In the genomic region with DNA sequence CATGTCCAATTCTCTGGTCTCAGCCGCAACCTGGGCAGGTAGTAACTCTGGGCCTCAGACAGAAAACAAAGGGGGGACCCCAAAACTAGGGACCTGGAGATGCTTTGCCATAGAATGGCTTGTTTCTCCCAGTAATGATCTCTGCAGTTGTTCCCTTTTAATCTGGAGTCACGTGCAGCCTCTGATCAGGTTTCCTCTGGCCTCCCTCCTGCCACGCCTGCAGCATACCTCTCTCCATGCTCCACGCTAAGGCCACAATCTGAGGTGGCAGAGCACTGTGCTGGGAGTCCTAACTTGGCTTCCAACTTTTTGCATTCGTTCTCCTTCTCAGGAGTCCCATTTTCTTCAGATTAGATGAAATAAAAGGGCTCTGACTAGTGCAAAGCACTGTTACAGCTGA, we compare ENCODE assay signal across 8 cellular contexts. TPM values are rescaled to one million over a fixed set of nuclear protein-coding genes. Genes with fewer than 3 reads are reported as not detected.
DNase-seq lines count a peak whose midpoint lies in the region; ATAC-seq and TF ChIP-seq lines count a peak whose summit lies in the region.

No MANE protein-coding gene starts in this region.

- H4K20me1 ChIP-seq in hepatocyte (ENCODE audit: insufficient read depth, poor library complexity, severe bottlenecking) = peaks cover 62% of the 10 kb centered on the region

- peaks cover 50% of the 10 kb centered on the region for H3K36me3 Mint-ChIP-seq in activated T-helper 1 cell treated with anti-CD3 and anti-CD28 coated beads, Interleukin-12 subunit alpha, Interleukin-12 subunit beta, Interleukin-2, Interleukin-4 antibody, amounts not matched to agents 30 ng/mL and 10 ng/mL and 1 ng/mL, durations not matched to agents 14 hours and 24 hours and 36 hours (ENCODE audit: low read depth)

- WGBS in hepatocyte (ENCODE audit: low lambda C conversion rate, missing lambda C conversion rate) = 16% methylated on average over 5 of the region's 5 CpGs

- H3K79me2 ChIP-seq in hepatocyte = peaks cover 69% of the 10 kb centered on the region

- peaks cover 9% of the 10 kb centered on the region for H3K4me1 ChIP-seq in A673 (ENCODE audit: insufficient read depth, low read length, poor library complexity, severe bottlenecking)
- H3K4me1 ChIP-seq in hepatocyte (ENCODE audit: insufficient read depth) = peaks cover 23% of the 10 kb centered on the region
- peaks cover 29 to 36% (median 31%) of the 10 kb centered on the region in 3 donors for H3K4me1 ChIP-seq in skeletal muscle tissue (ENCODE audit: control insufficient read depth in 3 of 3, insufficient read depth in 3 of 3, low read length in 3 of 3)

- no peaks in the 10 kb centered on the region for H3K27me3 Mint-ChIP-seq in activated T-helper 1 cell treated with anti-CD3 and anti-CD28 coated beads, Interleukin-12 subunit alpha, Interleukin-12 subunit beta, Interleukin-2, Interleukin-4 antibody, amounts not matched to agents 30 ng/mL and 10 ng/mL and 1 ng/mL, durations not matched to agents 14 hours and 24 hours and 36 hours (ENCODE audit: insufficient read depth)

- H3K27ac Mint-ChIP-seq in activated T-helper 1 cell treated with anti-CD3 and anti-CD28 coated beads, Interleukin-12 subunit alpha, Interleukin-12 subunit beta, Interleukin-2, Interleukin-4 antibody, amounts not matched to agents 30 ng/mL and 10 ng/mL and 1 ng/mL, durations not matched to agents 14 hours and 24 hours and 36 hours = peak overlapping the region; percentile 85

- peaks cover 50% of the 10 kb centered on the region for H3K4me1 Mint-ChIP-seq in activated T-helper 1 cell treated with anti-CD3 and anti-CD28 coated beads, Interleukin-12 subunit alpha, Interleukin-12 subunit beta, Interleukin-2, Interleukin-4 antibody, amounts not matched to agents 30 ng/mL and 10 ng/mL and 1 ng/mL, durations not matched to agents 14 hours and 24 hours and 36 hours (ENCODE audit: low read depth)

- H3K9me2 ChIP-seq in hepatocyte (replicated peaks; ENCODE audit: insufficient read depth) = no peaks in the 10 kb centered on the region

- DNase-seq in A673 (ENCODE audit: low spot score) (no peak), HT-29 (ENCODE audit: low spot score) (peak; percentile 35), hepatocyte (ENCODE audit: low spot score) (peak; percentile 39), DMS153 (lab: John Stamatoyannopoulos, UW) (no peak)
- no peak for DNase-seq in activated T-helper 1 cell treated with anti-CD3 and anti-CD28 coated beads, Interleukin-12 subunit alpha, Interleukin-12 subunit beta, Interleukin-2, Interleukin-4 antibody, amounts not matched to agents 30 ng/mL and 10 ng/mL and 1 ng/mL, durations not matched to agents 14 hours and 24 hours and 36 hours (ENCODE audit: low spot score)

- H3K4me2 ChIP-seq in hepatocyte = peak overlapping the region; percentile 98

- POLR2A ChIA-PET in A673 (lab: Charles Lee; ENCODE audit: low non-redundant PET) = no interaction called here

- no peaks in the 10 kb centered on the region for H3K27me3 ChIP-seq in A673 (replicated peaks; ENCODE audit: insufficient read depth, low read depth, low read length, poor library complexity)
- H3K27me3 ChIP-seq in hepatocyte = no peaks in the 10 kb centered on the region
- no peaks in the 10 kb centered on the region for H3K27me3 ChIP-seq in skeletal muscle tissue (ENCODE audit: control insufficient read depth in 3 of 3, insufficient read depth in 3 of 3, low read length in 3 of 3)

- H3K4me3 Mint-ChIP-seq in activated T-helper 1 cell treated with anti-CD3 and anti-CD28 coated beads, Interleukin-12 subunit alpha, Interleukin-12 subunit beta, Interleukin-2, Interleukin-4 antibody, amounts not matched to agents 30 ng/mL and 10 ng/mL and 1 ng/mL, durations not matched to agents 14 hours and 24 hours and 36 hours = peak overlapping the region; percentile 93

- intact Hi-C loops in A673 (cut with micrococcal nuclease; ENCODE audit: unreplicated experiment) = no loop called here
- intact Hi-C loops in activated T-helper 1 cell treated with anti-CD3 and anti-CD28 coated beads, Interleukin-12 subunit alpha, Interleukin-12 subunit beta, Interleukin-2, Interleukin-4 antibody, amounts not matched to agents 30 ng/mL and 10 ng/mL and 1 ng/mL, durations not matched to agents 14 hours and 24 hours and 36 hours (cut with micrococcal nuclease) = loop anchor here (2.0 to 5.0 kb wide), 2 partner anchors 24 to 387 kb away; no protein-coding TSS in a partner anchor

- H3K9me3 ChIP-seq in A673 (ENCODE audit: low read depth, low read length, poor library complexity, severe bottlenecking) (no peaks in the 10 kb centered on the region), hepatocyte (ENCODE audit: low read depth) (no peaks in the 10 kb centered on the region), skeletal muscle tissue (ENCODE audit: control insufficient read depth in 3 of 3, low read length in 3 of 3) (no peaks in the 10 kb centered on the region)

- H3K9me3 Mint-ChIP-seq in activated T-helper 1 cell treated with anti-CD3 and anti-CD28 coated beads, Interleukin-12 subunit alpha, Interleukin-12 subunit beta, Interleukin-2, Interleukin-4 antibody, amounts not matched to agents 30 ng/mL and 10 ng/mL and 1 ng/mL, durations not matched to agents 14 hours and 24 hours and 36 hours = no peaks in the 10 kb centered on the region

- ATAC-seq in GM18870 (IDR thresholded peaks at IDR 0.05; ENCODE audit: unreplicated experiment) (no peak), GM18519 (IDR thresholded peaks at IDR 0.05; ENCODE audit: low FRiP score, unreplicated experiment) (no peak)

- H2AFZ ChIP-seq in hepatocyte = no peak overlapping the region

- CTCF ChIA-PET in A673 (lab: Charles Lee) = no interaction called here

- no peak for TF ChIP-seq CTCF in A673 (conservative IDR thresholded peaks at IDR 0.05; ENCODE audit: low read depth, low read length)
- no peak for TF ChIP-seq CTCF in hepatocyte (IDR thresholded peaks at IDR 0.05; ENCODE audit: poor library complexity)

- H3K4me3 ChIP-seq in A673 (ENCODE audit: low read depth, low read length, poor library complexity, severe bottlenecking) = peak overlapping the region; percentile 67
- H3K4me3 ChIP-seq in hepatocyte = peak overlapping the region; percentile 66
- peak overlapping the region; percentile 87 to 93 (median 91) for H3K4me3 ChIP-seq in skeletal muscle tissue (ENCODE audit: low read length in 3 of 3)

- H3K36me3 ChIP-seq in A673 (ENCODE audit: insufficient read depth, low read length, poor library complexity, severe bottlenecking) = peaks cover 38% of the 10 kb centered on the region
- no peaks in the 10 kb centered on the region for H3K36me3 ChIP-seq in hepatocyte (replicated peaks; ENCODE audit: insufficient read depth, low read depth)
- H3K36me3 ChIP-seq in skeletal muscle tissue (ENCODE audit: control insufficient read depth in 3 of 3, insufficient read depth in 3 of 3, low read length in 3 of 3) = peaks cover 29 to 37% (median 30%) of the 10 kb centered on the region in 3 donors

- peak overlapping the region; percentile 83 to 95 (median 90) for H3K9ac ChIP-seq in skeletal muscle tissue (ENCODE audit: low read depth in 1 of 3, low read length in 3 of 3)

- BruUV-seq in A673 (replicated peaks; lab: Mats Ljungman, UMichigan) = no TSS peak

- H3K27ac ChIP-seq in A673 (ENCODE audit: low read depth, low read length, poor library complexity, severe bottlenecking) (no peak overlapping the region), hepatocyte (peak overlapping the region; percentile 83), skeletal muscle tissue (ENCODE audit: low read depth, low read length) (peak overlapping the region; percentile 96)

RNA-seq across cellular contexts. Expression of a gene that starts 1.9 kb away (rescaled TPM):
- total RNA-seq in A673 (2021) (242 and 259 TPM in 2 replicates), hepatocyte (100 and 130 TPM in 2 replicates), skeletal muscle tissue (452 TPM)
- 166 and 191 TPM in 2 replicates for total RNA-seq in HT-29 (2014; rRNA removed; shearing (Covaris generic))
- 343 and 347 TPM in 2 replicates for total RNA-seq in activated T-helper 1 cell treated with anti-CD3 and anti-CD28 coated beads, Interleukin-12 subunit alpha, Interleukin-12 subunit beta, Interleukin-2, Interleukin-4 antibody, amounts not matched to agents 30 ng/mL and 10 ng/mL and 1 ng/mL, durations not matched to agents 14 hours and 24 hours and 36 hours
- 71.5 and 82.3 TPM in 2 replicates for polyA plus RNA-seq in hepatocyte

Comparison
In these comparisons a context has a peak if more than half of its experiments do, and no peak if none do; other contexts are left out.
1. DNase-seq: peak in HT-29 (single experiment) and hepatocyte (single experiment); none in A673 (single experiment), activated T-helper 1 cell treated with anti-CD3 and anti-CD28 coated beads, Interleukin-12 subunit alpha, Interleukin-12 subunit beta, Interleukin-2, Interleukin-4 antibody, amounts not matched to agents 30 ng/mL and 10 ng/mL and 1 ng/mL, durations not matched to agents 14 hours and 24 hours and 36 hours (single experiment) and DMS153 (single experiment).
2. Peak in every context shown above with its lines, with median percentiles within 50 percentile points of each other: H3K4me3 ChIP-seq.